Comparison of ENCODE assay signal across 19 cellular contexts in genomic region chr17:2503627-2504026, GRCh38. TPM values are rescaled to one million over a fixed set of nuclear protein-coding genes. Genes with fewer than 3 reads are reported as not detected.
A peak's percentile ranks its signal among the peaks of the same experiment; 100 is the strongest.
DNase-seq lines count a peak whose midpoint lies in the region; FAIRE-seq and TF ChIP-seq lines count a peak whose summit lies in the region.
"Had no signal": no experiment of that assay in that cellular context is flagged by ENCODE, and none has a peak within 500 bp of the region (broad histone marks: within the 10 kb centered on the region; RNA-seq: fewer than 3 reads in every experiment).

No MANE protein-coding gene starts in this region.

- TF ChIP-seq CTCF in kidney (IDR thresholded peaks at IDR 0.05; ENCODE audit: borderline replicate concordance, extremely low read depth, insufficient read depth) (no peak), mammary epithelial cell (conservative IDR thresholded peaks at IDR 0.05 in 1 of 2, IDR thresholded peaks at IDR 0.05 in 1 of 2; ENCODE audit: extremely low read depth in 1 of 2, insufficient read depth in 1 of 2, low read depth in 1 of 2, low read length in 2 of 2) (no peak), MCF 10A (IDR thresholded peaks at IDR 0.05; ENCODE audit: unreplicated experiment) (no peak)

- H3K9me3 Mint-ChIP-seq in MCF 10A (ENCODE audit: unreplicated experiment): no peaks in the 10 kb centered on the region
- H3K9me3 Mint-ChIP-seq: CD4-positive, alpha-beta memory T cell; HFFc6 had no signal

- H3K27me3 Mint-ChIP-seq in MCF 10A (ENCODE audit: insufficient read depth, unreplicated experiment): no peaks in the 10 kb centered on the region
- H3K27me3 Mint-ChIP-seq: CD4-positive, alpha-beta memory T cell had no signal

- H3K4me3 Mint-ChIP-seq in MCF 10A (ENCODE audit: unreplicated experiment): no peak overlapping the region
- H3K4me3 Mint-ChIP-seq: CD4-positive, alpha-beta memory T cell; HFFc6 had no signal

- peaks cover 18% of the 10 kb centered on the region for H3K4me1 Mint-ChIP-seq in MCF 10A (ENCODE audit: insufficient read depth, unreplicated experiment)

- H3K27ac Mint-ChIP-seq in MCF 10A (ENCODE audit: low read depth, unreplicated experiment): no peak overlapping the region
- H3K27ac Mint-ChIP-seq: HFFc6 had no signal

- FAIRE-seq in A204.1 (lab: Jason Lieb, UNC): peak; percentile 59
- peak; percentile 26 for FAIRE-seq in GM18507 (lab: Jason Lieb, UNC)
- FAIRE-seq in TTC549 (lab: Jason Lieb, UNC): peak; percentile 54
- FAIRE-seq in kidney (lab: Jason Lieb, UNC): peak; percentile 76
- FAIRE-seq: GM12878, GM19239, K562 had no signal

- H3K27ac ChIP-seq in kidney (ENCODE audit: low read depth in 2 of 2, low read length in 2 of 2): no peak overlapping the region
- H3K27ac ChIP-seq in mammary epithelial cell (ENCODE audit: insufficient read depth, low read depth, low read length): no peak overlapping the region
- H3K27ac ChIP-seq: C4-2B, HL-60 had no signal

- WGBS in mammary epithelial cell (ENCODE audit: low coverage, missing lambda C conversion rate): 80% methylated on average over 5 of the region's 5 CpGs

- in situ Hi-C loops in mammary epithelial cell (cut with MboI; ENCODE audit: low sequenced_read_pairs in 2 of 2): no loop called here

- intact Hi-C loops in kidney (cut with DNase I): no loop called here
- intact Hi-C loops in mammary epithelial cell (cut with micrococcal nuclease): no loop called here
- intact Hi-C loops in MCF 10A (cut with micrococcal nuclease): loop anchor here (2.0 kb wide), 1 partner anchor 19 kb away; no protein-coding TSS in a partner anchor

- dilution Hi-C loops in mammary epithelial cell (cut with HindIII; ENCODE audit: low sequenced_read_pairs): no loop called here

- H3K4me1 ChIP-seq in kidney (ENCODE audit: control insufficient read depth in 1 of 2, insufficient read depth in 1 of 2, low read depth in 1 of 2, low read length in 2 of 2) (no peaks in the 10 kb centered on the region), mammary epithelial cell (ENCODE audit: insufficient read depth, low read length) (no peaks in the 10 kb centered on the region)
- H3K4me1 ChIP-seq: BE2C, HAP-1 had no signal

- H3K27me3 ChIP-seq in mammary epithelial cell (ENCODE audit: insufficient read depth, low read length): no peaks in the 10 kb centered on the region
- H3K27me3 ChIP-seq: BE2C had no signal

- H3K9ac ChIP-seq in kidney (ENCODE audit: low read length in 2 of 2) (no peak overlapping the region), mammary epithelial cell (ENCODE audit: insufficient read depth, low read length) (no peak overlapping the region)

- no TSS peak for BruUV-seq in mammary epithelial cell (replicated peaks; lab: Mats Ljungman, UMichigan)
- BruUV-seq in MCF 10A (replicated peaks; lab: Mats Ljungman, UMichigan): no TSS peak

- H3K9me3 ChIP-seq in kidney (ENCODE audit: control insufficient read depth in 1 of 2, low read length in 2 of 2): no peaks in the 10 kb centered on the region
- H3K9me3 ChIP-seq in mammary epithelial cell (replicated peaks; ENCODE audit: insufficient read depth, low read length): no peaks in the 10 kb centered on the region
- H3K9me3 ChIP-seq: BE2C had no signal

- CTCF ChIA-PET in mammary epithelial cell (lab: Charles Lee; ENCODE audit: low non-redundant PET): no interaction called here
- CTCF ChIA-PET in MCF 10A (lab: Yijun Ruan, JAX): no interaction called here

- H3K4me3 ChIP-seq in kidney (ENCODE audit: low read length in 2 of 2) (no peak overlapping the region), mammary epithelial cell (replicated peaks in 1 of 3; ENCODE audit: insufficient read depth in 1 of 3, low read depth in 2 of 3, low read length in 3 of 3) (no peak overlapping the region)
- H3K4me3 ChIP-seq: GM12878, HAP-1, K562 had no signal

- peaks cover 36% of the 10 kb centered on the region for H3K36me3 Mint-ChIP-seq in MCF 10A (ENCODE audit: insufficient read depth, unreplicated experiment)

- POLR2A ChIA-PET in MCF 10A (lab: Yijun Ruan, JAX): interaction anchor here (1.5 kb wide), 1 partner anchor 18 kb away, joined by 3 read pairs; no protein-coding TSS in a partner anchor

- DNase-seq in GM18507 (ENCODE audit: extremely low spot score, insufficient read length, low read depth): no peak
- no peak for DNase-seq in kidney
- DNase-seq in mammary epithelial cell: no peak
- DNase-seq in MCF 10A (ENCODE audit: unreplicated experiment): no peak
- DNase-seq in iPS-NIHi7 (ENCODE audit: extremely low spot score): no peak
- DNase-seq: 8988T; BE2C; CD4-positive, alpha-beta memory T cell; DMS79; GOT3; HFFc6 had no signal

- H4K20me1 ChIP-seq in mammary epithelial cell (ENCODE audit: insufficient read depth, low read length): no peaks in the 10 kb centered on the region

- peaks cover 56% of the 10 kb centered on the region for H3K79me2 ChIP-seq in mammary epithelial cell (ENCODE audit: insufficient read depth, low read length)

- H2AFZ ChIP-seq in mammary epithelial cell (ENCODE audit: low read depth, low read length): no peak overlapping the region

- peaks cover 3 to 7% of the 10 kb centered on the region in 2 donors for H3K36me3 ChIP-seq in kidney (ENCODE audit: control insufficient read depth in 1 of 2, insufficient read depth in 2 of 2, low read length in 2 of 2)
- H3K36me3 ChIP-seq in mammary epithelial cell (ENCODE audit: insufficient read depth, low read length): peaks cover 2% of the 10 kb centered on the region
- H3K36me3 ChIP-seq: BE2C had no signal

- H3K4me2 ChIP-seq in mammary epithelial cell (ENCODE audit: insufficient read depth, low read depth, low read length): no peak overlapping the region

RNA-seq across cellular contexts. Expression of gene METTL16, which starts 8.1 kb away (rescaled TPM):
- 37.2 TPM for total RNA-seq in kidney
- 18.0 TPM for polyA plus RNA-seq in kidney (ENCODE audit: insufficient read depth, low read depth, low replicate concordance)
- 10 to 100 TPM; 15.2 to 28.0 TPM for total RNA-seq in mammary epithelial cell
- 13.5 TPM for polyA plus RNA-seq in mammary epithelial cell
- polyA minus RNA-seq in mammary epithelial cell: 29.0 TPM
- 37.6 and 41.4 TPM in 2 replicates for total RNA-seq in MCF 10A (2022)
